In genomic region chr1:14922942-14923341, GRCh38 we compare ENCODE assay signal across 14 cellular contexts.
A peak's percentile ranks its signal among the peaks of the same experiment; 100 is the strongest.
DNase-seq lines count a peak whose midpoint lies in the region; ATAC-seq and TF ChIP-seq lines count a peak whose summit lies in the region.
"Had no signal": no experiment of that assay in that cellular context is flagged by ENCODE, and none has a peak within 500 bp of the region (broad histone marks: within the 10 kb centered on the region; RNA-seq: fewer than 3 reads in every experiment).

No MANE protein-coding gene starts in this region.

- no peaks in the 10 kb centered on the region for H3K27me3 Mint-ChIP-seq in MCF 10A (ENCODE audit: insufficient read depth, unreplicated experiment)
- H3K27me3 Mint-ChIP-seq in naive thymus-derived CD8-positive, alpha-beta T cell = peaks cover 21 to 67% (median 41%) of the 10 kb centered on the region in 5 donors

- H3K4me1 ChIP-seq in mammary epithelial cell (ENCODE audit: insufficient read depth, low read length) (peaks cover 22% of the 10 kb centered on the region), ascending aorta (peaks cover 0 to 15% of the 10 kb centered on the region in 2 donors), vagina (peaks cover 40% of the 10 kb centered on the region), gastrocnemius medialis (peaks cover 0 to 6% of the 10 kb centered on the region in 2 donors)

- H2AFZ ChIP-seq in mammary epithelial cell (ENCODE audit: low read depth, low read length) = no peak overlapping the region

- no peaks in the 10 kb centered on the region for H3K36me3 Mint-ChIP-seq in MCF 10A (ENCODE audit: insufficient read depth, unreplicated experiment)
- H3K36me3 Mint-ChIP-seq in naive thymus-derived CD8-positive, alpha-beta T cell = no peaks in the 10 kb centered on the region

- no peak for TF ChIP-seq CTCF in MCF 10A (IDR thresholded peaks at IDR 0.05; ENCODE audit: unreplicated experiment)
- no peak for TF ChIP-seq CTCF in mammary epithelial cell (conservative IDR thresholded peaks at IDR 0.05 in 1 of 2, IDR thresholded peaks at IDR 0.05 in 1 of 2; ENCODE audit: extremely low read depth in 1 of 2, insufficient read depth in 1 of 2, low read depth in 1 of 2, low read length in 2 of 2)
- no peak for TF ChIP-seq CTCF in ascending aorta (IDR thresholded peaks at IDR 0.05)
- no peak for TF ChIP-seq CTCF in vagina (IDR thresholded peaks at IDR 0.05)
- no peak for TF ChIP-seq CTCF in gastrocnemius medialis (IDR thresholded peaks at IDR 0.05 in 4 of 5, conservative IDR thresholded peaks at IDR 0.05 in 1 of 5)

- BruUV-seq in MCF 10A (replicated peaks; lab: Mats Ljungman, UMichigan) (no TSS peak), mammary epithelial cell (replicated peaks; lab: Mats Ljungman, UMichigan) (no TSS peak)

- WGBS in mammary epithelial cell (ENCODE audit: low coverage, missing lambda C conversion rate) = 52% methylated on average over 4 of the region's 4 CpGs

- intact Hi-C loops in MCF 10A (cut with micrococcal nuclease) = no loop called here
- intact Hi-C loops in mammary epithelial cell (cut with micrococcal nuclease) = loop anchor here (10.0 kb wide), 1 partner anchor 808 kb away; no protein-coding TSS in a partner anchor
- intact Hi-C loops in ascending aorta (cut with DNase I) = loop anchor here (10.0 kb wide), 1 partner anchor 232 kb away; the partner anchor contains the start of gene TMEM51
- intact Hi-C loops in vagina (cut with DNase I) = no loop called here
- intact Hi-C loops in gastrocnemius medialis (cut with DNase I; ENCODE audit: low total_unique reads) = loop anchor here (5.0 kb wide), 1 partner anchor 104 kb away; no protein-coding TSS in a partner anchor

- H3K4me3 ChIP-seq in mammary epithelial cell (replicated peaks in 1 of 3; ENCODE audit: insufficient read depth in 1 of 3, low read depth in 2 of 3, low read length in 3 of 3) (no peak overlapping the region), ascending aorta (no peak overlapping the region), vagina (no peak overlapping the region), gastrocnemius medialis (no peak overlapping the region)

- H3K9me3 ChIP-seq in mammary epithelial cell (replicated peaks; ENCODE audit: insufficient read depth, low read length) (no peaks in the 10 kb centered on the region), ascending aorta (no peaks in the 10 kb centered on the region), vagina (no peaks in the 10 kb centered on the region), gastrocnemius medialis (no peaks in the 10 kb centered on the region)
- H3K9me3 ChIP-seq: tibial nerve had no signal

- no peaks in the 10 kb centered on the region for H3K9me3 Mint-ChIP-seq in MCF 10A (ENCODE audit: unreplicated experiment)
- peaks cover 0 to 2% (median 0%) of the 10 kb centered on the region in 9 donors for H3K9me3 Mint-ChIP-seq in naive thymus-derived CD8-positive, alpha-beta T cell

- peak overlapping the region; percentile 69 for H3K4me3 Mint-ChIP-seq in MCF 10A (ENCODE audit: unreplicated experiment)
- H3K4me3 Mint-ChIP-seq in naive thymus-derived CD8-positive, alpha-beta T cell = peak overlapping the region; percentile 6 to 79 (median 74)

- H3K27ac Mint-ChIP-seq in MCF 10A (ENCODE audit: low read depth, unreplicated experiment) = no peak overlapping the region
- H3K27ac Mint-ChIP-seq in naive thymus-derived CD8-positive, alpha-beta T cell = no peak overlapping the region

- H3K9ac ChIP-seq in mammary epithelial cell (ENCODE audit: insufficient read depth, low read length) = no peak overlapping the region

- POLR2A ChIA-PET in MCF 10A (lab: Yijun Ruan, JAX) = no interaction called here
- POLR2A ChIA-PET in naive thymus-derived CD8-positive, alpha-beta T cell (lab: Charles Lee) = no interaction called here

- no peaks in the 10 kb centered on the region for H3K36me3 ChIP-seq in mammary epithelial cell (ENCODE audit: insufficient read depth, low read length)
- H3K36me3 ChIP-seq in ascending aorta = no peaks in the 10 kb centered on the region
- no peaks in the 10 kb centered on the region for H3K36me3 ChIP-seq in vagina
- no peaks in the 10 kb centered on the region for H3K36me3 ChIP-seq in gastrocnemius medialis
- H3K36me3 ChIP-seq: tibial nerve had no signal

- H3K79me2 ChIP-seq in mammary epithelial cell (ENCODE audit: insufficient read depth, low read length) = peaks cover 33% of the 10 kb centered on the region

- H3K4me1 Mint-ChIP-seq in MCF 10A (ENCODE audit: insufficient read depth, unreplicated experiment) = peaks cover 12% of the 10 kb centered on the region
- H3K4me1 Mint-ChIP-seq in naive thymus-derived CD8-positive, alpha-beta T cell = peaks cover 4 to 13% (median 9%) of the 10 kb centered on the region in 4 donors

- TF ChIP-seq POLR2A in vagina (IDR thresholded peaks at IDR 0.05) = no peak
- TF ChIP-seq POLR2A in gastrocnemius medialis (IDR thresholded peaks at IDR 0.05) = no peak

- no peak for ATAC-seq in naive thymus-derived CD8-positive, alpha-beta T cell
- no peak for ATAC-seq in gastrocnemius medialis
- ATAC-seq: PC-3 had no signal

- in situ Hi-C loops in mammary epithelial cell (cut with MboI; ENCODE audit: low sequenced_read_pairs in 2 of 2) (no loop called here), gastrocnemius medialis (cut with MboI; ENCODE audit: low sequenced_read_pairs in 4 of 4) (loop anchor here in 2 of 4 donors (10.0 kb wide), 1 partner anchor 102 kb away; no protein-coding TSS in a partner anchor)

- DNase-seq in MCF 10A (ENCODE audit: unreplicated experiment) = no peak
- DNase-seq in mammary epithelial cell = no peak
- no peak for DNase-seq in ascending aorta (ENCODE audit: low spot score in 2 of 2)
- no peak for DNase-seq in naive thymus-derived CD8-positive, alpha-beta T cell
- DNase-seq in vagina (ENCODE audit: extremely low spot score in 2 of 2) = no peak
- no peak for DNase-seq in NCI-H2081 treated with DMSO at 0.1 percent for 48 hours (lab: John Stamatoyannopoulos, UW)
- no peak for DNase-seq in gastrocnemius medialis
- DNase-seq in NCI-H128 (lab: John Stamatoyannopoulos, UW; ENCODE audit: unreplicated experiment) = no peak
- DNase-seq: activated T-cell treated with anti-CD3 and anti-CD28 coated beads for 4 hours; mesendoderm; NCI-H510A; PC-3; stimulated activated CD4-positive, alpha-beta T cell treated with anti-CD3 and anti-CD28 coated beads, Interleukin-12 subunit alpha, Interleukin-12 subunit beta, amount 100 ng/mL, for 4 hours had no signal

- no peaks in the 10 kb centered on the region for H4K20me1 ChIP-seq in mammary epithelial cell (ENCODE audit: insufficient read depth, low read length)

- dilution Hi-C loops in mammary epithelial cell (cut with HindIII; ENCODE audit: low sequenced_read_pairs) = no loop called here

- H3K27me3 ChIP-seq in mammary epithelial cell (ENCODE audit: insufficient read depth, low read length) = no peaks in the 10 kb centered on the region
- no peaks in the 10 kb centered on the region for H3K27me3 ChIP-seq in ascending aorta
- no peaks in the 10 kb centered on the region for H3K27me3 ChIP-seq in vagina
- H3K27me3 ChIP-seq in gastrocnemius medialis = peaks cover 20 to 31% (median 25%) of the 10 kb centered on the region in 3 donors

- no peak overlapping the region for H3K4me2 ChIP-seq in mammary epithelial cell (ENCODE audit: insufficient read depth, low read depth, low read length)

- no peak overlapping the region for H3K27ac ChIP-seq in mammary epithelial cell (ENCODE audit: insufficient read depth, low read depth, low read length)
- H3K27ac ChIP-seq in ascending aorta = peak overlapping the region; percentile 74 to 85
- peak overlapping the region; percentile 91 for H3K27ac ChIP-seq in vagina
- no peak overlapping the region for H3K27ac ChIP-seq in gastrocnemius medialis

- CTCF ChIA-PET in MCF 10A (lab: Yijun Ruan, JAX) (interaction anchor here (0.7 to 1.2 kb wide), 2 partner anchors 104 to 191 kb away, joined by 6 read pairs; no protein-coding TSS in a partner anchor), mammary epithelial cell (lab: Charles Lee; ENCODE audit: low non-redundant PET) (no interaction called here)

Comparison
In these comparisons a context has a peak if more than half of its experiments do, and no peak if none do; other contexts are left out.
1. intact Hi-C loops: an anchor here in mammary epithelial cell (10.0 kb wide), ascending aorta (10.0 kb wide) and gastrocnemius medialis (5.0 kb wide); none called in MCF 10A and vagina.
2. H3K27ac ChIP-seq: peak in ascending aorta (2 of 2) and vagina (single experiment); none in mammary epithelial cell (single experiment) and gastrocnemius medialis (0 of 4).